ENCODE assay signal across 1 cellular context in the genomic region with DNA sequence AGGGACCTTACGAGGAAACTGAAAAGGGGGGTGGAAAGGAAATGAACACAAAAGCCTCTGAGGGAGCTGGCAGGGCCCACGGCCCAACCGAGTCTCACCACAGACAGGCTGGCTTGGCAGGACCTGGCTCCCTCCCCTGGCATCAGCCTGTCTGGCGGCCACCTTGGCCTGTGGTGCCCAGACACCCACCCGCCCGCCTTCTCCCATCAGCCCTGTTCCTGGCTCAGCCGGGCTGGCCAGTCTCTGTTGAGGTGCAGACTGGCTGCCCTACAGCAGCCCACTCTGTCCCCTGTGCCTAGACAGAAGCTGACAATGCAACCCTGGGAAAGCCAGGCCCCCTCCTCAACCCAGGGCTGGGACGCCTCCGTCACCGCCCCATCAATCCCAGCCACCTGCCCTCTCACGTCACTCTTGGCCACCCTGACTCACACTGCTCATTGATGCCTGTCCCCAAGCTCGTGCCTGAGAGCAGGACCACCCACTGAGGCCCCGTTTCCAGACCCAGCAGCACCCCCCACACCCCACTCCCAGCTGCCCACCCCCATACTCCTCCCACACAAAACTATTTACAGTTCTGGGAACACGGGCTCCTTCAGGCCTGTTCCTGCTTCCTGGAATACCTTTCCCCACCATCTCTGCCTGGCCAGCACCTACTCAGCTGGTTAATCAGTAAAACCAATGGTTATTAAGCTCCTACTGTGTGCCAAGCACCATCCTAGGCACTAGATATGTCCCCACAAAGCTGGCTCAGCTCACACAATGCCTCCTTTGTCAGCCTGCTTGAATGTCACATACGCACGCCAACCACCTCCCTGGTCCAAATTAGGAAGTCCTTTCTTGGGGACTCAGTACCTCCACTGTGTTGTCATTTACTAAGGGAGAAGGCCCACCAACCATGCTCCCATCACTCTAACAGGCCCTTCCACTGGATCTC.
TF ChIP-seq lines count a peak whose summit lies in the region.

No MANE protein-coding gene starts in this region.

TF ChIP-seq in K562, 482 proteins besides CTCF, POLR2A, EP300 and RAD21:
- no peak for TF ChIP-seq ZNF311 (CRISPR knock-in tag; IDR thresholded peaks at IDR 0.05)
- no peak for TF ChIP-seq BDP1 (IDR thresholded peaks at IDR 0.05; ENCODE audit: insufficient read depth, insufficient read length)
- no peak for TF ChIP-seq MLLT1 (IDR thresholded peaks at IDR 0.05)
- TF ChIP-seq RFX7 (CRISPR knock-in tag; IDR thresholded peaks at IDR 0.05): no peak
- no peak for TF ChIP-seq CBX3 (IDR thresholded peaks at IDR 0.05; ENCODE audit: borderline replicate concordance in 1 of 2, low read length in 2 of 2)
- no peak for TF ChIP-seq PTTG1 (tag; IDR thresholded peaks at IDR 0.05; ENCODE audit: low read depth)
- no peak for TF ChIP-seq KAT7 (CRISPR knock-in tag; IDR thresholded peaks at IDR 0.05; ENCODE audit: borderline replicate concordance)
- TF ChIP-seq EGR1 (conservative IDR thresholded peaks at IDR 0.05): peak; percentile 59
- no peak for TF ChIP-seq KLF6 (CRISPR knock-in tag; IDR thresholded peaks at IDR 0.05; ENCODE audit: borderline replicate concordance)
- TF ChIP-seq POLR2G (IDR thresholded peaks at IDR 0.05; ENCODE audit: low read depth, low read length): peak; percentile 44; the same call in 1 of the 2 replicates
- TF ChIP-seq FOXJ2 (tag; IDR thresholded peaks at IDR 0.05): no peak
- TF ChIP-seq ZBTB7A (IDR thresholded peaks at IDR 0.05; ENCODE audit: borderline replicate concordance, control insufficient read depth, low read depth, low read length): peak; percentile 29; the same call in 1 of the 2 replicates
- no peak for TF ChIP-seq ZNF184 (CRISPR knock-in tag; IDR thresholded peaks at IDR 0.05)
- peak; percentile 95 for TF ChIP-seq ZKSCAN1 (IDR thresholded peaks at IDR 0.05; ENCODE audit: low read depth, low read length)
- no peak for TF ChIP-seq MCM2 (IDR thresholded peaks at IDR 0.05; ENCODE audit: low read depth)
- no peak for TF ChIP-seq FOXM1 (IDR thresholded peaks at IDR 0.05; ENCODE audit: low read depth)
- no peak for TF ChIP-seq FOXM1 (CRISPR knock-in tag; IDR thresholded peaks at IDR 0.05; ENCODE audit: low read depth)
- no peak for TF ChIP-seq FUS (optimal IDR thresholded peaks at IDR 0.05; ENCODE audit: low read depth, low read length)
- no peak for TF ChIP-seq THRAP3 (IDR thresholded peaks at IDR 0.05; ENCODE audit: borderline replicate concordance)
- TF ChIP-seq MEIS2 (IDR thresholded peaks at IDR 0.05; ENCODE audit: partially characterized antibody): peak; percentile 11
- peak; percentile 18; the same call in 1 of the 2 replicates for TF ChIP-seq PKNOX1 (IDR thresholded peaks at IDR 0.05)
- no peak for TF ChIP-seq ETV1 (tag; conservative IDR thresholded peaks at IDR 0.05; ENCODE audit: low read depth)
- TF ChIP-seq ZNF384 (IDR thresholded peaks at IDR 0.05; ENCODE audit: low read depth, low read length): no peak
- no peak for TF ChIP-seq KLF1 (tag; IDR thresholded peaks at IDR 0.05)
